Comparison of ENCODE assay signal across 1 cellular context in the genomic region with DNA sequence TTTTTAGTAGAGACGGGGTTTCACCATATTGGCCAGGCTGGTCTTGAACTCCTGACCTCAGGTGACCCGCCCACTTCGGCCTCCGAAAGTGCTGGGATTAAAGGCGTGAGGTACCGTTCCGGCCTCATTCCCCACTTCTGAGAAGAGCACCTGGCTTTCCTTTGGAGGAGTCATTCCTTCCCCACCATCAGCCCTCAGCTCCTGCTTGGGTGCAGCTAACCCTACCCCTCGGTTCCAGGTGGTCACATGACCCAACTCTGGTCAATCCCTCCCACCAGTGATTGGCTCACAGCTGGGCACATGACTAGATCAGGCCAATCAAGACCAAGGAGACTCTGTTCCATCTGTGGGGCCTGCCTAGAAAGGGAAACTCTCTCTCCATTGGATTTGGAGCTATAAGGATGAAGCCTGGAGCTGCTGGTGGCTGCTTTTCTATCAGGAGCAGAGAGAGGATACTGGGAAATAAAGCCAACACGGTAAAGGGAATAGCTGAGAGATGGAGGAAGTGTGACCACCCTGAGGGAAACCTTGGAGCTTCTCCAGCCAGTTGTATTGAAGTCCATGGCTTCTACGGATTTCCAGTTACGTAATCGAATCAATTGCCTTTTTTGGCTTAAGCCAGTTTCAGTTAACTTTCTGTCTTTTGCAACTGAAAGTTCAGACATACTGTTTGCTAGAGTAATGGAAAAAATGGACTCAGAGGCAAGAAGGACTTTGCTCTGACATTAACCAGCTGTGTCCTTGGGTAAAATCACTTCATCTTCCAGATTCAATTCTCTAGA.
TF ChIP-seq lines count a peak whose summit lies in the region.

No MANE protein-coding gene starts in this region.

TF ChIP-seq in K562, 482 proteins besides CTCF, POLR2A, EP300 and RAD21:
- no peak for TF ChIP-seq COPS2 (conservative IDR thresholded peaks at IDR 0.05)
- TF ChIP-seq DACH1 (IDR thresholded peaks at IDR 0.05; ENCODE audit: partially characterized antibody) = no peak
- no peak for TF ChIP-seq ZC3H11A (IDR thresholded peaks at IDR 0.05; ENCODE audit: low read depth, low read length)
- TF ChIP-seq RAD51 (IDR thresholded peaks at IDR 0.05; ENCODE audit: borderline replicate concordance, low read depth) = peak; percentile 92
- TF ChIP-seq RFX7 (CRISPR knock-in tag; IDR thresholded peaks at IDR 0.05) = no peak
- no peak for TF ChIP-seq ZNF311 (CRISPR knock-in tag; IDR thresholded peaks at IDR 0.05)
- no peak for TF ChIP-seq DNMT1 (IDR thresholded peaks at IDR 0.05)
- no peak for TF ChIP-seq ZNF146 (CRISPR knock-in tag; IDR thresholded peaks at IDR 0.05; ENCODE audit: unreplicated experiment)
- no peak for TF ChIP-seq PHF20 (IDR thresholded peaks at IDR 0.05; ENCODE audit: partially characterized antibody)
- TF ChIP-seq FOXK1 (CRISPR knock-in tag; IDR thresholded peaks at IDR 0.05; ENCODE audit: borderline replicate concordance) = no peak
- TF ChIP-seq TOE1 (IDR thresholded peaks at IDR 0.05; ENCODE audit: borderline replicate concordance) = peak; percentile 78
- TF ChIP-seq TOE1 (CRISPR knock-in tag; IDR thresholded peaks at IDR 0.05; ENCODE audit: borderline replicate concordance, low read depth) = no peak
- no peak for TF ChIP-seq XRCC4 (IDR thresholded peaks at IDR 0.05; ENCODE audit: extremely low read depth, insufficient read depth, insufficient read length)
- no peak for TF ChIP-seq ZC3H8 (IDR thresholded peaks at IDR 0.05)
- peak; percentile 62 for TF ChIP-seq CBFA2T2 (conservative IDR thresholded peaks at IDR 0.05)
- TF ChIP-seq SMARCB1 (IDR thresholded peaks at IDR 0.05; ENCODE audit: insufficient read length, low read depth) = no peak
- TF ChIP-seq NCOA4 (IDR thresholded peaks at IDR 0.05; ENCODE audit: partially characterized antibody) = no peak
- TF ChIP-seq, protein P1, sequence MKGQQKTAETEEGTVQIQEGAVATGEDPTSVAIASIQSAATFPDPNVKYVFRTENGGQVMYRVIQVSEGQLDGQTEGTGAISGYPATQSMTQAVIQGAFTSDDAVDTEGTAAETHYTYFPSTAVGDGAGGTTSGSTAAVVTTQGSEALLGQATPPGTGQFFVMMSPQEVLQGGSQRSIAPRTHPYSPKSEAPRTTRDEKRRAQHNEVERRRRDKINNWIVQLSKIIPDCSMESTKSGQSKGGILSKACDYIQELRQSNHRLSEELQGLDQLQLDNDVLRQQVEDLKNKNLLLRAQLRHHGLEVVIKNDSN (CRISPR knock-in tag; IDR thresholded peaks at IDR 0.05) = peak; percentile 93
- TF ChIP-seq, protein P2, sequence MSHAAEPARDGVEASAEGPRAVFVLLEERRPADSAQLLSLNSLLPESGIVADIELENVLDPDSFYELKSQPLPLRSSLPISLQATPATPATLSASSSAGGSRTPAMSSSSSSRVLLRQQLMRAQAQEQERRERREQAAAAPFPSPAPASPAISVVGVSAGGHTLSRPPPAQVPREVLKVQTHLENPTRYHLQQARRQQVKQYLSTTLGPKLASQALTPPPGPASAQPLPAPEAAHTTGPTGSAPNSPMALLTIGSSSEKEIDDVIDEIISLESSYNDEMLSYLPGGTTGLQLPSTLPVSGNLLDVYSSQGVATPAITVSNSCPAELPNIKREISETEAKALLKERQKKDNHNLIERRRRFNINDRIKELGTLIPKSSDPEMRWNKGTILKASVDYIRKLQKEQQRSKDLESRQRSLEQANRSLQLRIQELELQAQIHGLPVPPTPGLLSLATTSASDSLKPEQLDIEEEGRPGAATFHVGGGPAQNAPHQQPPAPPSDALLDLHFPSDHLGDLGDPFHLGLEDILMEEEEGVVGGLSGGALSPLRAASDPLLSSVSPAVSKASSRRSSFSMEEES (CRISPR knock-in tag; IDR thresholded peaks at IDR 0.05) = peak; percentile 71
- no peak for TF ChIP-seq NFXL1 (CRISPR knock-in tag; IDR thresholded peaks at IDR 0.05)
- no peak for TF ChIP-seq ZBED1 (IDR thresholded peaks at IDR 0.05)
- no peak for TF ChIP-seq MTF1 (CRISPR knock-in tag; IDR thresholded peaks at IDR 0.05; ENCODE audit: borderline replicate concordance)
- no peak for TF ChIP-seq C11orf30 (IDR thresholded peaks at IDR 0.05; ENCODE audit: low read depth)
- TF ChIP-seq RHOXF2B (CRISPR knock-in tag; conservative IDR thresholded peaks at IDR 0.05) = no peak
- TF ChIP-seq, protein P3, sequence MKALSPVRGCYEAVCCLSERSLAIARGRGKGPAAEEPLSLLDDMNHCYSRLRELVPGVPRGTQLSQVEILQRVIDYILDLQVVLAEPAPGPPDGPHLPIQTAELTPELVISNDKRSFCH (CRISPR knock-in tag; IDR thresholded peaks at IDR 0.05) = no peak
- TF ChIP-seq, protein P3 (tag; IDR thresholded peaks at IDR 0.05) = no peak
- no peak for TF ChIP-seq SIRT6 (IDR thresholded peaks at IDR 0.05; ENCODE audit: low read depth, low read length)
- TF ChIP-seq, protein P4, sequence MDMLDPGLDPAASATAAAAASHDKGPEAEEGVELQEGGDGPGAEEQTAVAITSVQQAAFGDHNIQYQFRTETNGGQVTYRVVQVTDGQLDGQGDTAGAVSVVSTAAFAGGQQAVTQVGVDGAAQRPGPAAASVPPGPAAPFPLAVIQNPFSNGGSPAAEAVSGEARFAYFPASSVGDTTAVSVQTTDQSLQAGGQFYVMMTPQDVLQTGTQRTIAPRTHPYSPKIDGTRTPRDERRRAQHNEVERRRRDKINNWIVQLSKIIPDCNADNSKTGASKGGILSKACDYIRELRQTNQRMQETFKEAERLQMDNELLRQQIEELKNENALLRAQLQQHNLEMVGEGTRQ (CRISPR knock-in tag; IDR thresholded peaks at IDR 0.05) = peak; percentile 93
- TF ChIP-seq POLR2AphosphoS2 (IDR thresholded peaks at IDR 0.05; ENCODE audit: low read length) = no peak
- peak; percentile 57 for TF ChIP-seq CEBPB (tag; IDR thresholded peaks at IDR 0.05)
- TF ChIP-seq NFYB (IDR thresholded peaks at IDR 0.05; ENCODE audit: extremely low read depth, insufficient read length) = peak; percentile 70
